ENCODE assay signal across 8 cellular contexts in the genomic region with DNA sequence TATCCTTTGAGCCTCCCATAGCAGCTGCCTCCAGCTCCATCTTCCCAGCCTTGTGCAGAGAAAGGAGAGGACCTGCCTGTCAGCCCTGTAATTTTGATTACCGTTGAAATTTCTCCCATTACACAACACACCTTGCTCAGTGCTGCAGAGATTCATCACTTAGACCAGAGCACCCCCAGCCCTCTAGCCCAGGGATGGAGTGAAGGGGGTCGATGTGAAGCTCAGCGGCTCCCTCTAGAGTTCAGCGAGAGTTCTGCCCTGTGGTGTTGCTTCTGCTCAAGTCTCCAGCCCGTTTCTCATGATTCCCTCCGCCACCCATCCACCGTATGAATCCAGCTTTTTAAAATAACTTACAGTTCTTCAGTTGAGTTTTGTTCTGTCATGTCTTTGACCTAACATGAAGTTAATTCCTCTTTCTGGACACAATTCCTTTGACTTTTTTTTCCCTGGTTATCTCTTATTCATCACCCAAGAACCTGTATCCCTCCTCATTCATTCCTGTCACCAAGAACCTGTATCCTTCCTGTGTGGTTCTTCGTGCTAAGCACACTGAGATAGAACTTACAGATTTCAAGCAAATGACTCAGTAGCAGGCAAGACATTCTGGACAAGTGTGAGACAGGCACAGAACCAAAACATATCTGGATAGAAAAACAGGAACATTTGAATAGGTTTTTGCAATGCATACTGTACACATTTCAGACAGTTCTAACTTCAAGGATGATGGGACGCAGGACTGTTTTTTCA. TPM values are rescaled to one million over a fixed set of nuclear protein-coding genes. Genes with fewer than 3 reads are reported as not detected.
DNase-seq lines count a peak whose midpoint lies in the region; ATAC-seq lines count a peak whose summit lies in the region.

No MANE protein-coding gene starts in this region.

- no peaks in the 10 kb centered on the region for H3K36me3 ChIP-seq in mesenchymal stem cell (ENCODE audit: control insufficient read depth in 1 of 2, insufficient read depth in 2 of 2, low read depth in 1 of 2, low read length in 2 of 2)

- H3K9ac ChIP-seq in mesenchymal stem cell (ENCODE audit: low read length): no peak overlapping the region

- no peak overlapping the region for H3K4me2 ChIP-seq in mesenchymal stem cell (ENCODE audit: low read length, poor library complexity, severe bottlenecking)

- H3K9me3 ChIP-seq in mesenchymal stem cell (ENCODE audit: control insufficient read depth, low read length): no peaks in the 10 kb centered on the region

- H2BK120ac ChIP-seq in mesenchymal stem cell (ENCODE audit: low read depth, low read length): no peak overlapping the region

- no peak overlapping the region for H3K23ac ChIP-seq in mesenchymal stem cell (ENCODE audit: low read length in 2 of 2)

- no peak overlapping the region for H3K4me3 Mint-ChIP-seq in activated naive CD8-positive, alpha-beta T cell treated with anti-CD3 and anti-CD28 coated beads, Interleukin-2, amount 10 ng/mL, durations not matched to agents 7 days and 5 days

- ATAC-seq in HG03108 (IDR thresholded peaks at IDR 0.05; ENCODE audit: unreplicated experiment): peak; percentile 47
- ATAC-seq in activated naive CD8-positive, alpha-beta T cell treated with anti-CD3 and anti-CD28 coated beads, Interleukin-2, amount 10 ng/mL, durations not matched to agents 7 days and 5 days (ENCODE audit: low read depth): peak; percentile 56
- no peak for ATAC-seq in HG02981 (IDR thresholded peaks at IDR 0.05; ENCODE audit: unreplicated experiment)
- no peak for ATAC-seq in GM19035 (IDR thresholded peaks at IDR 0.05; ENCODE audit: unreplicated experiment)
- no peak for ATAC-seq in HG02970 (IDR thresholded peaks at IDR 0.05; ENCODE audit: low FRiP score, unreplicated experiment)

- H3K36me3 Mint-ChIP-seq in activated naive CD8-positive, alpha-beta T cell treated with anti-CD3 and anti-CD28 coated beads, Interleukin-2, amount 10 ng/mL, durations not matched to agents 7 days and 5 days: no peaks in the 10 kb centered on the region

- no peak overlapping the region for H2BK5ac ChIP-seq in mesenchymal stem cell (ENCODE audit: low read depth, low read length, poor library complexity, severe bottlenecking)

- H2AFZ ChIP-seq in mesenchymal stem cell (ENCODE audit: low read depth, low read length): no peak overlapping the region

- H3K27me3 ChIP-seq in mesenchymal stem cell (ENCODE audit: control insufficient read depth in 1 of 2, insufficient read depth in 1 of 2, low read length in 2 of 2): peaks cover 3 to 4% of the 10 kb centered on the region in 2 experiments

- H3K14ac ChIP-seq in mesenchymal stem cell (ENCODE audit: low read length in 2 of 2): no peak overlapping the region

- H3K9me3 Mint-ChIP-seq in activated naive CD8-positive, alpha-beta T cell treated with anti-CD3 and anti-CD28 coated beads, Interleukin-2, amount 10 ng/mL, durations not matched to agents 7 days and 5 days: no peaks in the 10 kb centered on the region

- DNase-seq in ELF-1 (ENCODE audit: low read depth, low spot score) (peak; percentile 73), mesenchymal stem cell (peak; percentile 25), cerebellum (ENCODE audit: low spot score) (no peak)
- no peak for DNase-seq in activated naive CD8-positive, alpha-beta T cell treated with anti-CD3 and anti-CD28 coated beads, Interleukin-2, amount 10 ng/mL, durations not matched to agents 7 days and 5 days

- H3K4me1 ChIP-seq in mesenchymal stem cell (ENCODE audit: control insufficient read depth, insufficient read depth, low read depth, low read length): no peaks in the 10 kb centered on the region

- no peak overlapping the region for H3K4ac ChIP-seq in mesenchymal stem cell (ENCODE audit: low read depth in 1 of 2, low read length in 2 of 2)

- H3K27ac Mint-ChIP-seq in activated naive CD8-positive, alpha-beta T cell treated with anti-CD3 and anti-CD28 coated beads, Interleukin-2, amount 10 ng/mL, durations not matched to agents 7 days and 5 days: no peak overlapping the region

- H2BK15ac ChIP-seq in mesenchymal stem cell (ENCODE audit: low read depth, poor library complexity, severe bottlenecking): no peak overlapping the region

- H2AK5ac ChIP-seq in mesenchymal stem cell (ENCODE audit: low read length, severe bottlenecking): no peak overlapping the region

- H3K79me1 ChIP-seq in mesenchymal stem cell (replicated peaks; ENCODE audit: low read length, poor library complexity, severe bottlenecking): no peaks in the 10 kb centered on the region

- H4K8ac ChIP-seq in mesenchymal stem cell (ENCODE audit: low read length): no peak overlapping the region

- WGBS in mesenchymal stem cell: 55% methylated on average over 8 of the region's 9 CpGs

- peak overlapping the region in 1 of 2 experiments; percentile 47 for H2BK12ac ChIP-seq in mesenchymal stem cell (ENCODE audit: low read length in 2 of 2)

- H4K91ac ChIP-seq in mesenchymal stem cell (ENCODE audit: low read length): no peak overlapping the region

- no peak overlapping the region for H3K27ac ChIP-seq in mesenchymal stem cell (ENCODE audit: low read length, poor library complexity, severe bottlenecking)

- H3K4me3 ChIP-seq in mesenchymal stem cell (ENCODE audit: insufficient read depth in 1 of 2, low read depth in 1 of 2, low read length in 2 of 2): no peak overlapping the region

- H3K4me1 Mint-ChIP-seq in activated naive CD8-positive, alpha-beta T cell treated with anti-CD3 and anti-CD28 coated beads, Interleukin-2, amount 10 ng/mL, durations not matched to agents 7 days and 5 days: peaks cover 3% of the 10 kb centered on the region

- POLR2A ChIA-PET in activated naive CD8-positive, alpha-beta T cell treated with anti-CD3 and anti-CD28 coated beads, Interleukin-2, amount 10 ng/mL, durations not matched to agents 7 days and 5 days (lab: Charles Lee): no interaction called here

- H3K18ac ChIP-seq in mesenchymal stem cell (ENCODE audit: low read depth in 1 of 2, low read length in 2 of 2): no peak overlapping the region

- peaks cover 31% of the 10 kb centered on the region for H3K27me3 Mint-ChIP-seq in activated naive CD8-positive, alpha-beta T cell treated with anti-CD3 and anti-CD28 coated beads, Interleukin-2, amount 10 ng/mL, durations not matched to agents 7 days and 5 days

RNA-seq across cellular contexts. Expression of a gene that starts 34.9 kb away (rescaled TPM):
- 10 to 100 TPM; 26.0 to 26.9 TPM for total RNA-seq in activated naive CD8-positive, alpha-beta T cell treated with anti-CD3 and anti-CD28 coated beads, Interleukin-2, amount 10 ng/mL, durations not matched to agents 7 days and 5 days
- polyA plus RNA-seq in mesenchymal stem cell (2013, experiment 1 of 2): 24.7 TPM
- 25.4 TPM for polyA plus RNA-seq in mesenchymal stem cell (2013, experiment 2 of 2)
- total RNA-seq in cerebellum: 28.5 TPM

Comparison
In these comparisons a context has a peak if more than half of its experiments do, and no peak if none do; other contexts are left out.
1. DNase-seq: peak in ELF-1 (single experiment) and mesenchymal stem cell (single experiment); none in activated naive CD8-positive, alpha-beta T cell treated with anti-CD3 and anti-CD28 coated beads, Interleukin-2, amount 10 ng/mL, durations not matched to agents 7 days and 5 days (single experiment) and cerebellum (single experiment).
2. ATAC-seq: peak in HG03108 (single experiment) and activated naive CD8-positive, alpha-beta T cell treated with anti-CD3 and anti-CD28 coated beads, Interleukin-2, amount 10 ng/mL, durations not matched to agents 7 days and 5 days (single experiment); none in HG02981 (single experiment), GM19035 (single experiment) and HG02970 (single experiment).